ENCODE assay signal across 1 cellular context in genomic region chrX:15854080-15854655, GRCh38.
TF ChIP-seq lines count a peak whose summit lies in the region.

No MANE protein-coding gene starts in this region.

TF ChIP-seq in K562, 482 proteins besides CTCF, POLR2A, EP300 and RAD21 (continued from another document and continues in another):
- TF ChIP-seq ATF6 (CRISPR knock-in tag; IDR thresholded peaks at IDR 0.05) (no peak), PHF20 (IDR thresholded peaks at IDR 0.05; ENCODE audit: partially characterized antibody) (no peak), PCBP2 (IDR thresholded peaks at IDR 0.05; ENCODE audit: low read depth, low read length, poor library complexity, severe bottlenecking) (no peak), ZNF143 (CRISPR knock-in tag; IDR thresholded peaks at IDR 0.05) (no peak), ZNF586 (CRISPR knock-in tag; conservative IDR thresholded peaks at IDR 0.05) (no peak), CEBPB (tag; IDR thresholded peaks at IDR 0.05) (no peak), ELF2 (CRISPR knock-in tag; IDR thresholded peaks at IDR 0.05) (no peak), CC2D1A (IDR thresholded peaks at IDR 0.05) (no peak), TAL1 (IDR thresholded peaks at IDR 0.05) (no peak), PHB (CRISPR knock-in tag; IDR thresholded peaks at IDR 0.05) (no peak), ZNF277 (CRISPR knock-in tag; IDR thresholded peaks at IDR 0.05; ENCODE audit: borderline replicate concordance) (no peak), ATF1 (CRISPR knock-in tag; IDR thresholded peaks at IDR 0.05) (no peak), ATF1 (tag; IDR thresholded peaks at IDR 0.05) (no peak), PRPF4 (IDR thresholded peaks at IDR 0.05; ENCODE audit: insufficient read depth, low read depth, low read length, poor library complexity, severe bottlenecking) (no peak), KLF10 (CRISPR knock-in tag; IDR thresholded peaks at IDR 0.05) (no peak), FOSL1 (tag; conservative IDR thresholded peaks at IDR 0.05) (no peak), MGA (IDR thresholded peaks at IDR 0.05) (peak; percentile 39; the same call in 1 of the 2 replicates), ZNF764 (CRISPR knock-in tag; IDR thresholded peaks at IDR 0.05; ENCODE audit: low read depth) (no peak), ZFP30 (CRISPR knock-in tag; IDR thresholded peaks at IDR 0.05; ENCODE audit: borderline replicate concordance) (no peak), PBX2 (CRISPR knock-in tag; IDR thresholded peaks at IDR 0.05; ENCODE audit: low read depth) (0 out of 2 replicates have a peak, but pooled peaks have one; percentile 21), PBX2 (tag; conservative IDR thresholded peaks at IDR 0.05; ENCODE audit: low read depth) (0 out of 2 replicates have a peak, but pooled peaks have one; percentile 33), ZNF280B (CRISPR knock-in tag; IDR thresholded peaks at IDR 0.05) (no peak), CBFB (CRISPR knock-in tag; IDR thresholded peaks at IDR 0.05) (no peak), ETV5 (CRISPR knock-in tag; IDR thresholded peaks at IDR 0.05; ENCODE audit: low read depth) (no peak), ZNF780A (CRISPR knock-in tag; IDR thresholded peaks at IDR 0.05) (no peak), ZMIZ1 (IDR thresholded peaks at IDR 0.05; ENCODE audit: low read depth in 2 of 2, low read length in 2 of 2) (no peak), ZNF511 (CRISPR knock-in tag; IDR thresholded peaks at IDR 0.05) (0 out of 2 replicates have a peak, but pooled peaks have one; percentile 49), TCF3 (CRISPR knock-in tag; IDR thresholded peaks at IDR 0.05) (no peak), POLR2G (IDR thresholded peaks at IDR 0.05; ENCODE audit: low read depth, low read length) (peak; percentile 67), ZSCAN29 (IDR thresholded peaks at IDR 0.05) (no peak), ZNF79 (CRISPR knock-in tag; IDR thresholded peaks at IDR 0.05; ENCODE audit: low read depth) (no peak), ZNF12 (CRISPR knock-in tag; IDR thresholded peaks at IDR 0.05) (no peak)
